ENCODE assay signal across 28 cellular contexts in genomic region chr1:109799445-109799844, GRCh38. TPM values are rescaled to one million over a fixed set of nuclear protein-coding genes. Genes with fewer than 3 reads are reported as not detected.
DNase-seq lines count a peak whose midpoint lies in the region; ATAC-seq and TF ChIP-seq lines count a peak whose summit lies in the region.
"Had no signal": no experiment of that assay in that cellular context is flagged by ENCODE, and none has a peak within 500 bp of the region (broad histone marks: within the 10 kb centered on the region; RNA-seq: fewer than 3 reads in every experiment).

No MANE protein-coding gene starts in this region.

- peaks cover 76% of the 10 kb centered on the region for H3K4me1 Mint-ChIP-seq in T-helper 2 cell treated with Interferon-gamma antibody and Interleukin-4, amounts not matched to agents 5 μg/mL and 100 μg/mL, for 36 hours (ENCODE audit: low read depth)
- H3K4me1 Mint-ChIP-seq: B cell had no signal

- DNase-seq in T-helper 2 cell treated with Interferon-gamma antibody and Interleukin-4, amounts not matched to agents 5 μg/mL and 100 μg/mL, for 36 hours (ENCODE audit: low spot score), result no peak
- no peak for DNase-seq in T-helper 2 cell
- peak; percentile 60 for DNase-seq in EH (ENCODE audit: low read depth)
- DNase-seq in fibroblast of mammary gland (ENCODE audit: low read depth), result peak; percentile 77
- no peak for DNase-seq in kidney tubule cell (ENCODE audit: low spot score)
- DNase-seq in suprapubic skin (ENCODE audit: low spot score in 2 of 2), result no peak
- DNase-seq in stimulated activated CD4-positive, alpha-beta T cell treated with anti-CD3 and anti-CD28 coated beads, Interleukin-4, amount 100 ng/mL, for 1 hour, result no peak
- DNase-seq: 8988T; activated naive CD4-positive, alpha-beta T cell treated with anti-CD3 and anti-CD28 coated beads, Interleukin-2, amount 50 U/mL, for 16 hours; activated T-cell treated with anti-CD3 and anti-CD28 coated beads, Interleukin-2, amount 50 U/mL, for 72 hours; DMS153; left ventricle myocardium inferior; NCI-H1436 treated with DMSO at 0.1 percent for 48 hours; NCI-H446 treated with DMSO at 0.1 percent for 48 hours; NK-92 treated with Interleukin-12 subunit alpha and Interleukin-12 subunit beta, amount 100 ng/mL, for 24 hours; PC-3; right cardiac atrium; SHP77 treated with DMSO at 0.1 percent for 48 hours; stimulated activated CD4-positive, alpha-beta T cell treated with anti-CD3 and anti-CD28 coated beads, Interleukin-2, amount 100 ng/mL, for 48 hours; testis had no signal

- 54% methylated on average over 1 of the region's 1 CpG for WGBS in suprapubic skin

- no peak overlapping the region for H3K4me3 ChIP-seq in fibroblast of mammary gland (ENCODE audit: control insufficient read depth, low read depth, low read length)
- no peak overlapping the region for H3K4me3 ChIP-seq in suprapubic skin
- H3K4me3 ChIP-seq: left ventricle myocardium inferior, testis had no signal

- H3K27ac Mint-ChIP-seq in T-helper 2 cell treated with Interferon-gamma antibody and Interleukin-4, amounts not matched to agents 5 μg/mL and 100 μg/mL, for 36 hours, result peak overlapping the region; percentile 83
- H3K27ac Mint-ChIP-seq: activated T-cell treated with anti-CD3 and anti-CD28 coated beads, Interleukin-2, amount 50 U/mL, for 72 hours; B cell had no signal

- H3K36me3 ChIP-seq in suprapubic skin, result no peaks in the 10 kb centered on the region
- H3K36me3 ChIP-seq: left ventricle myocardium inferior had no signal

- no peaks in the 10 kb centered on the region for H3K27me3 Mint-ChIP-seq in T-helper 2 cell treated with Interferon-gamma antibody and Interleukin-4, amounts not matched to agents 5 μg/mL and 100 μg/mL, for 36 hours (ENCODE audit: low read depth)

- H3K27ac ChIP-seq in suprapubic skin, result no peak overlapping the region
- H3K27ac ChIP-seq: left ventricle myocardium inferior, testis had no signal

- peak overlapping the region; percentile 42 for H3K4me3 Mint-ChIP-seq in T-helper 2 cell treated with Interferon-gamma antibody and Interleukin-4, amounts not matched to agents 5 μg/mL and 100 μg/mL, for 36 hours
- H3K4me3 Mint-ChIP-seq: activated T-cell treated with anti-CD3 and anti-CD28 coated beads, Interleukin-2, amount 50 U/mL, for 72 hours; B cell had no signal

- H3K27me3 ChIP-seq in suprapubic skin, result no peaks in the 10 kb centered on the region
- H3K27me3 ChIP-seq: testis had no signal

- no peaks in the 10 kb centered on the region for H3K9me3 ChIP-seq in suprapubic skin
- H3K9me3 ChIP-seq: left ventricle myocardium inferior, testis had no signal

- H3K4me1 ChIP-seq in suprapubic skin, result peaks cover 31% of the 10 kb centered on the region
- H3K4me1 ChIP-seq: testis had no signal

- ATAC-seq in SK-N-SH treated with all-trans-retinoic acid at 6 μM for 48 hours, result peak; percentile 62
- ATAC-seq: activated T-cell treated with anti-CD3 and anti-CD28 coated beads, Interleukin-2, amount 50 U/mL, for 72 hours; esophagus mucosa; PC-3; right cardiac atrium had no signal

- no peak for TF ChIP-seq CTCF in fibroblast of mammary gland (conservative IDR thresholded peaks at IDR 0.05; ENCODE audit: control insufficient read depth, insufficient read depth, low read depth, low read length)
- TF ChIP-seq CTCF in suprapubic skin (IDR thresholded peaks at IDR 0.05), result no peak

- TF ChIP-seq EP300 in suprapubic skin (IDR thresholded peaks at IDR 0.05), result no peak

- H3K36me3 Mint-ChIP-seq in T-helper 2 cell treated with Interferon-gamma antibody and Interleukin-4, amounts not matched to agents 5 μg/mL and 100 μg/mL, for 36 hours (ENCODE audit: low read depth), result peaks cover 8% of the 10 kb centered on the region

- TF ChIP-seq POLR2A in suprapubic skin (IDR thresholded peaks at IDR 0.05), result no peak

- H3K9me3 Mint-ChIP-seq in T-helper 2 cell treated with Interferon-gamma antibody and Interleukin-4, amounts not matched to agents 5 μg/mL and 100 μg/mL, for 36 hours, result no peaks in the 10 kb centered on the region
- H3K9me3 Mint-ChIP-seq: activated T-cell treated with anti-CD3 and anti-CD28 coated beads, Interleukin-2, amount 50 U/mL, for 72 hours had no signal

TF ChIP-seq in SK-N-SH treated with all-trans-retinoic acid at 6 μM for 48 hours, 23 proteins besides CTCF, POLR2A, EP300 and RAD21:
- TF ChIP-seq ESRRG (CRISPR knock-in tag; IDR thresholded peaks at IDR 0.05) (no peak), TCF4 (CRISPR knock-in tag; IDR thresholded peaks at IDR 0.05; ENCODE audit: borderline replicate concordance) (peak; percentile 83)

RNA-seq across cellular contexts. Expression of gene EPS8L3, which starts 35.7 kb away (rescaled TPM):
- total RNA-seq in suprapubic skin, result not detected
- total RNA-seq: activated CD8-positive, alpha-beta memory T cell treated with anti-CD3 and anti-CD28 coated beads for 36 hours; activated T-cell treated with anti-CD3 and anti-CD28 coated beads, Interleukin-2, amount 50 U/mL, for 72 hours; astrocyte; B cell; cardiac septum; esophagus mucosa; glomerular endothelial cell; H1; PC-3; right cardiac atrium had no signal

RNA-seq across cellular contexts. Expression of gene GSTM3, which starts 58.6 kb away (rescaled TPM):
- 100 to 1,000 TPM in 2 of 4 donors, 10 to 100 TPM in 2; 65.9 to 288 (median 114) TPM for total RNA-seq in suprapubic skin

Comparison
In these comparisons a context has a peak if more than half of its experiments do, and no peak if none do; other contexts are left out.
1. DNase-seq: peak in EH (single experiment) and fibroblast of mammary gland (single experiment); none in T-helper 2 cell treated with Interferon-gamma antibody and Interleukin-4, amounts not matched to agents 5 μg/mL and 100 μg/mL, for 36 hours (single experiment), T-helper 2 cell (0 of 5), kidney tubule cell (single experiment), suprapubic skin (0 of 2) and stimulated activated CD4-positive, alpha-beta T cell treated with anti-CD3 and anti-CD28 coated beads, Interleukin-4, amount 100 ng/mL, for 1 hour (single experiment).